33 cellular contexts compared by ENCODE assay signal in genomic region chr15:94991718-94992117, GRCh38.
A peak's percentile ranks its signal among the peaks of the same experiment; 100 is the strongest.
DNase-seq lines count a peak whose midpoint lies in the region; ATAC-seq and TF ChIP-seq lines count a peak whose summit lies in the region.
"Had no signal": no experiment of that assay in that cellular context is flagged by ENCODE, and none has a peak within 500 bp of the region (broad histone marks: within the 10 kb centered on the region; RNA-seq: fewer than 3 reads in every experiment).

No MANE protein-coding gene starts in this region.

- H3K36me3 ChIP-seq in right atrium auricular region, result no peaks in the 10 kb centered on the region
- no peaks in the 10 kb centered on the region for H3K36me3 ChIP-seq in left ventricle myocardium inferior
- H3K36me3 ChIP-seq in heart right ventricle, result no peaks in the 10 kb centered on the region
- H3K36me3 ChIP-seq: BE2C; BLaER1; BLaER1 treated with 17β-estradiol and CSF1 and Interleukin-3, amounts not matched to agents 10 nM and 100 nM had no signal

- H3K9me3 ChIP-seq in right atrium auricular region, result peaks cover 0 to 12% of the 10 kb centered on the region in 2 donors
- peaks cover 26% of the 10 kb centered on the region for H3K9me3 ChIP-seq in left ventricle myocardium inferior (replicated peaks)
- H3K9me3 ChIP-seq in heart right ventricle, result peaks cover 0 to 35% (median 9%) of the 10 kb centered on the region in 11 donors
- H3K9me3 ChIP-seq: BE2C, BLaER1, Caco-2 had no signal

- TF ChIP-seq CTCF in right atrium auricular region (IDR thresholded peaks at IDR 0.05) (no peak), left ventricle myocardium inferior (IDR thresholded peaks at IDR 0.05; ENCODE audit: borderline replicate concordance) (no peak), heart right ventricle (IDR thresholded peaks at IDR 0.05) (no peak)

- no peak overlapping the region for H3K4me3 ChIP-seq in right atrium auricular region
- H3K4me3 ChIP-seq in left ventricle myocardium inferior, result no peak overlapping the region
- no peak overlapping the region for H3K4me3 ChIP-seq in heart right ventricle
- H3K4me3 ChIP-seq: A549; BLaER1; BLaER1 treated with 17β-estradiol and CSF1 and Interleukin-3, amounts not matched to agents 10 nM and 100 nM had no signal

- ATAC-seq in Right ventricle myocardium inferior (peak; percentile 75), left cardiac atrium (no peak), Right ventricle myocardium superior (ENCODE audit: poor library complexity) (peak; percentile 89), heart right ventricle (no peak), left ventricle myocardium superior (peak; percentile 86)
- ATAC-seq: A549; CD8-positive, alpha-beta T cell had no signal

- 64 to 91% methylated on average over 8 of the region's 8 CpGs for WGBS in heart right ventricle, 2 donors

- H3K4me1 ChIP-seq in right atrium auricular region (no peaks in the 10 kb centered on the region), left ventricle myocardium inferior (peaks cover 7% of the 10 kb centered on the region), heart right ventricle (no peaks in the 10 kb centered on the region)
- H3K4me1 ChIP-seq: A549; BE2C; BLaER1; BLaER1 treated with 17β-estradiol and CSF1 and Interleukin-3, amounts not matched to agents 10 nM and 100 nM; Caco-2 had no signal

- no peak for DNase-seq in Right ventricle myocardium inferior (ENCODE audit: missing footprints)
- DNase-seq in left cardiac atrium, result no peak
- DNase-seq in Right ventricle myocardium superior, result no peak
- DNase-seq in right atrium auricular region (ENCODE audit: low spot score), result no peak
- no peak for DNase-seq in left ventricle myocardium inferior
- DNase-seq in heart right ventricle, result no peak
- no peak for DNase-seq in left ventricle myocardium superior
- no peak for DNase-seq in cardiac septum (ENCODE audit: low spot score)
- DNase-seq: 8988T; ACHN; AML-193; BE2C; C1 segment of cervical spinal cord; Caco-2; Calu3; CD4-positive, alpha-beta memory T cell; CD4-positive, alpha-beta T cell; CD4-positive, CD25-positive, alpha-beta regulatory T cell; CD8-positive, alpha-beta memory T cell; CD8-positive, alpha-beta T cell; COR-L47; DMS 273 treated with DMSO at 0.1 percent for 48 hours; DMS153; DMS53; DMS79; DMS79 treated with DMSO at 0.1 percent for 48 hours; DND-41; EL had no signal

- H3K27ac ChIP-seq in right atrium auricular region (no peak overlapping the region), left ventricle myocardium inferior (replicated peaks) (peak overlapping the region; percentile 15), heart right ventricle (no peak overlapping the region)
- H3K27ac ChIP-seq: 22Rv1; A549; BLaER1; BLaER1 treated with 17β-estradiol and CSF1 and Interleukin-3, amounts not matched to agents 10 nM and 100 nM; C4-2B had no signal

- H3K27me3 ChIP-seq in right atrium auricular region (no peaks in the 10 kb centered on the region), left ventricle myocardium inferior (ENCODE audit: low read depth) (no peaks in the 10 kb centered on the region), heart right ventricle (no peaks in the 10 kb centered on the region)
- H3K27me3 ChIP-seq: BE2C; BLaER1; BLaER1 treated with 17β-estradiol and CSF1 and Interleukin-3, amounts not matched to agents 10 nM and 100 nM had no signal

- intact Hi-C loops in Right ventricle myocardium inferior (cut with DNase I) (no loop called here), left cardiac atrium (cut with DNase I) (no loop called here), Right ventricle myocardium superior (cut with DNase I) (no loop called here), left ventricle myocardium inferior (cut with micrococcal nuclease) (no loop called here), heart right ventricle (cut with DNase I) (no loop called here), left ventricle myocardium superior (cut with micrococcal nuclease) (no loop called here), cardiac septum (cut with DNase I) (no loop called here)

Comparison
In these comparisons a context has a peak if more than half of its experiments do, and no peak if none do; other contexts are left out.
1. ATAC-seq: peak in Right ventricle myocardium inferior (single experiment), Right ventricle myocardium superior (single experiment) and left ventricle myocardium superior (single experiment); none in left cardiac atrium (0 of 2) and heart right ventricle (0 of 8).